ENCODE assay signal across 8 cellular contexts in genomic region chr16:27374794-27375499, GRCh38. TPM values are rescaled to one million over a fixed set of nuclear protein-coding genes. Genes with fewer than 3 reads are reported as not detected.
A peak's percentile ranks its signal among the peaks of the same experiment; 100 is the strongest.
DNase-seq lines count a peak whose midpoint lies in the region; ATAC-seq and TF ChIP-seq lines count a peak whose summit lies in the region.

No MANE protein-coding gene starts in this region.

- no peak overlapping the region for H3K27ac Mint-ChIP-seq in activated CD4-positive, alpha-beta T cell treated with anti-CD3 and anti-CD28 coated beads, Interleukin-2, amount 10 ng/mL, durations not matched to agents 7 days and 5 days

- peak; percentile 43 for ATAC-seq in HG02798 (IDR thresholded peaks at IDR 0.05; ENCODE audit: poor library complexity, unreplicated experiment)

- CTCF ChIA-PET in activated CD4-positive, alpha-beta T cell treated with anti-CD3 and anti-CD28 coated beads, Interleukin-2, amount 10 ng/mL, durations not matched to agents 7 days and 5 days (lab: Charles Lee), result interaction anchor here (0.6 to 2.8 kb wide), 10 partner anchors 9 to 209 kb away, joined by 3 to 12 read pairs (median 4); partner anchors contain the start of genes GTF3C1 and KATNIP

- H3K9me3 ChIP-seq in thymus (ENCODE audit: control insufficient read depth), result no peaks in the 10 kb centered on the region

- no peaks in the 10 kb centered on the region for H3K27me3 ChIP-seq in thymus (ENCODE audit: control insufficient read depth, insufficient read depth)

- peaks cover 19% of the 10 kb centered on the region for H3K36me3 Mint-ChIP-seq in activated CD4-positive, alpha-beta T cell treated with anti-CD3 and anti-CD28 coated beads, Interleukin-2, amount 10 ng/mL, durations not matched to agents 7 days and 5 days (ENCODE audit: low read depth)

- H3K27ac ChIP-seq in thymus (ENCODE audit: low read depth), result peak overlapping the region; percentile 27

- peaks cover 17% of the 10 kb centered on the region for H3K4me1 ChIP-seq in thymus (ENCODE audit: control insufficient read depth, insufficient read depth, low read length)

- H3K4me3 ChIP-seq in GM12865 (ENCODE audit: low read depth, low read length) (peak overlapping the region; percentile 60), epithelial cell of proximal tubule (ENCODE audit: low read depth, low read length) (peak overlapping the region; percentile 8), thymus (ENCODE audit: low read length) (no peak overlapping the region)

- TF ChIP-seq CTCF in GM12865 (IDR thresholded peaks at IDR 0.05; ENCODE audit: insufficient read depth, low read depth, low read length, missing control alignments) (peak; percentile 42), epithelial cell of proximal tubule (conservative IDR thresholded peaks at IDR 0.05; ENCODE audit: low read depth, low read length) (peak; percentile 60)

- 25% methylated on average over 10 of the region's 10 CpGs for WGBS in thymus

- POLR2A ChIA-PET in activated CD4-positive, alpha-beta T cell treated with anti-CD3 and anti-CD28 coated beads, Interleukin-2, amount 10 ng/mL, durations not matched to agents 7 days and 5 days (lab: Charles Lee), result interaction anchor here (0.9 kb wide), 1 partner anchor 30 kb away, joined by 6 read pairs; no protein-coding TSS in a partner anchor

- H3K4me3 Mint-ChIP-seq in activated CD4-positive, alpha-beta T cell treated with anti-CD3 and anti-CD28 coated beads, Interleukin-2, amount 10 ng/mL, durations not matched to agents 7 days and 5 days, result no peak overlapping the region

- H3K9me3 Mint-ChIP-seq in activated CD4-positive, alpha-beta T cell treated with anti-CD3 and anti-CD28 coated beads, Interleukin-2, amount 10 ng/mL, durations not matched to agents 7 days and 5 days, result peaks cover 11% of the 10 kb centered on the region

- H3K27me3 Mint-ChIP-seq in activated CD4-positive, alpha-beta T cell treated with anti-CD3 and anti-CD28 coated beads, Interleukin-2, amount 10 ng/mL, durations not matched to agents 7 days and 5 days, result no peaks in the 10 kb centered on the region

- no peaks in the 10 kb centered on the region for H3K36me3 ChIP-seq in thymus (ENCODE audit: control insufficient read depth, insufficient read depth)

- peaks cover 46% of the 10 kb centered on the region for H3K4me1 Mint-ChIP-seq in activated CD4-positive, alpha-beta T cell treated with anti-CD3 and anti-CD28 coated beads, Interleukin-2, amount 10 ng/mL, durations not matched to agents 7 days and 5 days

- DNase-seq in 8988T (peak; percentile 69), GM12865 (ENCODE audit: low read depth) (peak; percentile 91), NCI-H2227 treated with DMSO at 0.1 percent for 48 hours (lab: John Stamatoyannopoulos, UW) (peak; percentile 14), epithelial cell of proximal tubule (ENCODE audit: low read depth) (peak; percentile 33), mucosa of gallbladder (ENCODE audit: low spot score) (peak; percentile 55)
- DNase-seq in activated CD4-positive, alpha-beta T cell treated with anti-CD3 and anti-CD28 coated beads, Interleukin-2, amount 10 ng/mL, durations not matched to agents 7 days and 5 days, result peak; percentile 45

RNA-seq across cellular contexts. Expression of gene IL21R, which starts 27.0 kb away (rescaled TPM):
- total RNA-seq in activated CD4-positive, alpha-beta T cell treated with anti-CD3 and anti-CD28 coated beads, Interleukin-2, amount 10 ng/mL, durations not matched to agents 7 days and 5 days, result 10 to 100 TPM; 44.4 to 45.6 TPM
- total RNA-seq in epithelial cell of proximal tubule (0.29 TPM in 1 of 2 replicates, not detected in the other), mucosa of gallbladder (1.2 TPM)
- polyA plus RNA-seq in thymus, result 12.8 TPM

Comparison
In these comparisons a context has a peak if more than half of its experiments do, and no peak if none do; other contexts are left out.
1. DNase-seq: peak in every context shown above with its lines; median percentile 91 in GM12865; 69 in 8988T; 55 in mucosa of gallbladder; 45 in activated CD4-positive, alpha-beta T cell treated with anti-CD3 and anti-CD28 coated beads, Interleukin-2, amount 10 ng/mL, durations not matched to agents 7 days and 5 days; 33 in epithelial cell of proximal tubule; 14 in NCI-H2227 treated with DMSO at 0.1 percent for 48 hours.
2. RNA of gene IL21R, which starts 27.0 kb away (total RNA-seq): 44.4 to 45.6 TPM in activated CD4-positive, alpha-beta T cell treated with anti-CD3 and anti-CD28 coated beads, Interleukin-2, amount 10 ng/mL, durations not matched to agents 7 days and 5 days; 1.2 TPM in mucosa of gallbladder (single experiment) and 0.29 TPM in epithelial cell of proximal tubule; every median in the first group is over 10 times any median in the second.